In the genomic region with DNA sequence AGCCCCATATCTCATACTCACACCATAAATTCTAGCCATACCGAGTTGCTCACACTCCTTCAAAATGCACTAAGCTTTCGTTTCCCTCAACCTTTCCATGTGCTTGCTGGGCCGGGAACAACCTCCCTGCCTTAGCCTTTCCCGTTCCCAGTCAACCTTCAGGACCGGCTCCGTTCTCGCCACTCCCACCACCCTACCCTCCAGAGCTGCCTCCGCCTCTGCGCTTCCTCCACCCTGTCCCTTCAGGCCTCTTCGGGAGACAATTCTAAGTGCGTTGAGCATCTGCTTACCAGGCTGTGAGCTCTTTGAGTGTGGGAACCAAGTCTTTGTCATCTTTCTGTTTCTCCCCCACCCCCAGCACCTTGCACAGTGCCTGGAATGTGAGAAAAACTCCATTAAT, we compare ENCODE assay signal across 19 cellular contexts. TPM values are rescaled to one million over a fixed set of nuclear protein-coding genes. Genes with fewer than 3 reads are reported as not detected.
"Had no signal": no experiment of that assay in that cellular context is flagged by ENCODE, and none has a peak within 500 bp of the region (broad histone marks: within the 10 kb centered on the region; RNA-seq: fewer than 3 reads in every experiment).

No MANE protein-coding gene starts in this region.

- H3K36me3 ChIP-seq: left lung, neutrophil, thoracic aorta, upper lobe of left lung had no signal

- H3K27me3 ChIP-seq: dorsolateral prefrontal cortex, left lung, neutrophil, upper lobe of left lung had no signal

- H3K9me3 ChIP-seq: left lung, neutrophil, thoracic aorta, upper lobe of left lung had no signal

- H3K4me3 Mint-ChIP-seq: activated CD4-positive, alpha-beta memory T cell treated with anti-CD3 and anti-CD28 coated beads, Interleukin-2, amount 10 ng/mL, durations not matched to agents 7 days and 5 days; activated CD4-positive, alpha-beta T cell treated with anti-CD3 and anti-CD28 coated beads for 36 hours; activated CD8-positive, alpha-beta memory T cell treated with anti-CD3 and anti-CD28 coated beads, Interleukin-2, amount 10 ng/mL, durations not matched to agents 7 days and 5 days; activated naive CD8-positive, alpha-beta T cell treated with anti-CD3 and anti-CD28 coated beads, Interleukin-2, amount 10 ng/mL, durations not matched to agents 7 days and 5 days; activated T-helper 17 cell treated with anti-CD3 and anti-CD28 coated beads, Interleukin-2, amount 50 U/mL, for 72 hours; stimulated activated naive B cell treated with anti-CD40 and anti-IgM and Interleukin-4, amounts not matched to agents 10 μg/mL and 1 μg/mL and 100 μg/mL, for 72 hours; T-helper 17 cell had no signal

- H3K9ac ChIP-seq: parathyroid adenoma had no signal

- H3K79me2 ChIP-seq: parathyroid adenoma had no signal

- H3K27ac Mint-ChIP-seq: activated CD4-positive, alpha-beta memory T cell treated with anti-CD3 and anti-CD28 coated beads, Interleukin-2, amount 10 ng/mL, durations not matched to agents 7 days and 5 days; activated CD4-positive, alpha-beta T cell treated with anti-CD3 and anti-CD28 coated beads for 36 hours; activated CD8-positive, alpha-beta memory T cell treated with anti-CD3 and anti-CD28 coated beads, Interleukin-2, amount 10 ng/mL, durations not matched to agents 7 days and 5 days; activated naive CD8-positive, alpha-beta T cell treated with anti-CD3 and anti-CD28 coated beads, Interleukin-2, amount 10 ng/mL, durations not matched to agents 7 days and 5 days; activated T-helper 17 cell treated with anti-CD3 and anti-CD28 coated beads, Interleukin-2, amount 50 U/mL, for 72 hours; stimulated activated naive B cell treated with anti-CD40 and anti-IgM and Interleukin-4, amounts not matched to agents 10 μg/mL and 1 μg/mL and 100 μg/mL, for 72 hours; T-helper 17 cell had no signal

- H3K4me3 ChIP-seq: dorsolateral prefrontal cortex, left lung, thoracic aorta, upper lobe of left lung had no signal

- DNase-seq: activated CD4-positive, alpha-beta memory T cell treated with anti-CD3 and anti-CD28 coated beads, Interleukin-2, amount 10 ng/mL, durations not matched to agents 7 days and 5 days; activated CD4-positive, alpha-beta T cell treated with anti-CD3 and anti-CD28 coated beads for 36 hours; activated CD8-positive, alpha-beta memory T cell treated with anti-CD3 and anti-CD28 coated beads, Interleukin-2, amount 10 ng/mL, durations not matched to agents 7 days and 5 days; activated naive CD4-positive, alpha-beta T cell; activated naive CD8-positive, alpha-beta T cell treated with anti-CD3 and anti-CD28 coated beads, Interleukin-2, amount 10 ng/mL, durations not matched to agents 7 days and 5 days; amygdala; caudate nucleus; dorsolateral prefrontal cortex; foreskin fibroblast; mammary epithelial cell; stimulated activated naive B cell treated with anti-CD40 and anti-IgM and Interleukin-4, amounts not matched to agents 10 μg/mL and 1 μg/mL and 100 μg/mL, for 72 hours; T-helper 17 cell had no signal

- ATAC-seq: activated CD4-positive, alpha-beta T cell treated with anti-CD3 and anti-CD28 coated beads for 36 hours; activated CD8-positive, alpha-beta memory T cell treated with anti-CD3 and anti-CD28 coated beads, Interleukin-2, amount 10 ng/mL, durations not matched to agents 7 days and 5 days; activated T-helper 17 cell treated with anti-CD3 and anti-CD28 coated beads, Interleukin-2, amount 50 U/mL, for 72 hours; left lung; T-helper 17 cell had no signal

- H3K36me3 Mint-ChIP-seq: activated CD8-positive, alpha-beta memory T cell treated with anti-CD3 and anti-CD28 coated beads, Interleukin-2, amount 10 ng/mL, durations not matched to agents 7 days and 5 days; activated naive CD8-positive, alpha-beta T cell treated with anti-CD3 and anti-CD28 coated beads, Interleukin-2, amount 10 ng/mL, durations not matched to agents 7 days and 5 days; stimulated activated naive B cell treated with anti-CD40 and anti-IgM and Interleukin-4, amounts not matched to agents 10 μg/mL and 1 μg/mL and 100 μg/mL, for 72 hours had no signal

- H3K27me3 Mint-ChIP-seq: activated CD4-positive, alpha-beta T cell treated with anti-CD3 and anti-CD28 coated beads for 36 hours had no signal

- H3K4me1 ChIP-seq: parathyroid adenoma had no signal

- H3K4me1 Mint-ChIP-seq: activated CD4-positive, alpha-beta memory T cell treated with anti-CD3 and anti-CD28 coated beads, Interleukin-2, amount 10 ng/mL, durations not matched to agents 7 days and 5 days; activated CD4-positive, alpha-beta T cell treated with anti-CD3 and anti-CD28 coated beads for 36 hours; activated T-helper 17 cell treated with anti-CD3 and anti-CD28 coated beads, Interleukin-2, amount 50 U/mL, for 72 hours; T-helper 17 cell had no signal

- H3K27ac ChIP-seq: dorsolateral prefrontal cortex, epithelial cell of prostate, left lung, neutrophil, parathyroid adenoma, thoracic aorta, upper lobe of left lung had no signal

- H3K9me3 Mint-ChIP-seq: activated CD4-positive, alpha-beta memory T cell treated with anti-CD3 and anti-CD28 coated beads, Interleukin-2, amount 10 ng/mL, durations not matched to agents 7 days and 5 days; activated naive CD8-positive, alpha-beta T cell treated with anti-CD3 and anti-CD28 coated beads, Interleukin-2, amount 10 ng/mL, durations not matched to agents 7 days and 5 days; activated T-helper 17 cell treated with anti-CD3 and anti-CD28 coated beads, Interleukin-2, amount 50 U/mL, for 72 hours; stimulated activated naive B cell treated with anti-CD40 and anti-IgM and Interleukin-4, amounts not matched to agents 10 μg/mL and 1 μg/mL and 100 μg/mL, for 72 hours had no signal

- H2AFZ ChIP-seq: parathyroid adenoma had no signal

RNA-seq across cellular contexts. Expression of a gene that starts 31.6 kb away (rescaled TPM):
- total RNA-seq: mammary epithelial cell had no signal
